Comparison of ENCODE assay signal across 9 cellular contexts in the genomic region with DNA sequence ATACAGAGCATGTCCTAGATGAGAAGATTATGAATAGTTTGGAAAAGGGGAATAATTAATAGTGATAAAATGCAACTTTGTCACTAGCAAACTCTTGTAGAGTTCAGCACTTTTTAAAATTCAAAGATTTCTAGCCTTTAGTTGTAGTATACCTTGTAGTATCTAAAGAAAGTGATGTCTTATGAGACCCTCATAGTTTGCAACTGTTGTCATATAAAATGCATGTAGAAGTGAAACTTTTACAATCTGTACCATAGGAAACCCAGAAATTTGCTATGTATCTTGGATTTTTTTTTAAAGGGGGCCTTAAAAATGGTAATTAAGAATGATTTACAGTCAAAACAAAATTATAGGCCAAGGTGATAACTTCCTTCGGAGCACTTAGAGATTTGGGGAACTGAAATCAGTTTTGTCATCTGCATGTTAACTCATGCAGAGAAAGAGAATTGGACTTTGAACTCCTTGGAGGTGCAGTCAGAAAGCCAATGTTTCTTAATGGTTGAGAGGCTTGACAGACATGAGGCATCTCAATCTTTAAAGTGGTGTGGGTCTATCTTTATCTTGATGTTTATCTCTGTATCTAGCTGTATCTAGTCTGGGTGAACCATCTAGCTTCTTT. TPM values are rescaled to one million over a fixed set of nuclear protein-coding genes. Genes with fewer than 3 reads are reported as not detected.
DNase-seq lines count a peak whose midpoint lies in the region; ATAC-seq and FAIRE-seq lines count a peak whose summit lies in the region.
"Had no signal": no experiment of that assay in that cellular context is flagged by ENCODE, and none has a peak within 500 bp of the region (broad histone marks: within the 10 kb centered on the region; RNA-seq: fewer than 3 reads in every experiment).

No MANE protein-coding gene starts in this region.

- peak overlapping the region in 2 of 10 donors; percentile 5 to 62 for H3K4me3 Mint-ChIP-seq in naive thymus-derived CD4-positive, alpha-beta T cell

- POLR2A ChIA-PET in naive thymus-derived CD4-positive, alpha-beta T cell (lab: Charles Lee): no interaction called here

- H3K4me3 ChIP-seq in naive thymus-derived CD4-positive, alpha-beta T cell (ENCODE audit: low read length): no peak overlapping the region
- no peak overlapping the region for H3K4me3 ChIP-seq in HAP-1
- H3K4me3 ChIP-seq: K562 had no signal

- DNase-seq in RCC 7860 (ENCODE audit: low spot score) (peak; percentile 46), HAP-1 (ENCODE audit: low spot score in 2 of 2) (no peak), mucosa of gallbladder (ENCODE audit: low spot score) (no peak), HuH-7.5 (ENCODE audit: low spot score) (no peak)
- no peak for DNase-seq in naive thymus-derived CD4-positive, alpha-beta T cell
- DNase-seq in activated CD8-positive, alpha-beta memory T cell treated with anti-CD3 and anti-CD28 coated beads, Interleukin-2, amount 50 U/mL, for 4 hours: no peak

- H3K4me1 Mint-ChIP-seq in naive thymus-derived CD4-positive, alpha-beta T cell: peaks cover 0 to 13% (median 9%) of the 10 kb centered on the region in 7 donors

- peaks cover 0 to 30% (median 5%) of the 10 kb centered on the region in 11 donors for H3K9me3 Mint-ChIP-seq in naive thymus-derived CD4-positive, alpha-beta T cell

- intact Hi-C loops in naive thymus-derived CD4-positive, alpha-beta T cell (cut with micrococcal nuclease): loop anchor here in 1 of 2 donors (2.0 kb wide), 1 partner anchor 73 kb away; no protein-coding TSS in a partner anchor

- CTCF ChIA-PET in naive thymus-derived CD4-positive, alpha-beta T cell (lab: Charles Lee): no interaction called here

- in situ Hi-C loops in HAP-1 (cut with MboI; ENCODE audit: low sequenced_read_pairs): no loop called here

- peaks cover 54 to 62% (median 55%) of the 10 kb centered on the region in 5 donors for H3K27me3 Mint-ChIP-seq in naive thymus-derived CD4-positive, alpha-beta T cell

- H3K27me3 ChIP-seq in naive thymus-derived CD4-positive, alpha-beta T cell (ENCODE audit: control insufficient read depth in 2 of 2, insufficient read depth in 2 of 2, low read length in 2 of 2): peaks cover 0 to 4% of the 10 kb centered on the region in 2 donors
- H3K27me3 ChIP-seq in HAP-1 (ENCODE audit: low read depth): no peaks in the 10 kb centered on the region

- H3K36me3 Mint-ChIP-seq in naive thymus-derived CD4-positive, alpha-beta T cell: peaks cover 0 to 3% (median 0%) of the 10 kb centered on the region in 5 donors

- ATAC-seq in GM18858 (IDR thresholded peaks at IDR 0.05; ENCODE audit: unreplicated experiment): peak; percentile 71
- ATAC-seq in HG02763 (IDR thresholded peaks at IDR 0.05; ENCODE audit: unreplicated experiment): peak; percentile 44
- ATAC-seq in naive thymus-derived CD4-positive, alpha-beta T cell: peak; percentile 31

- no peaks in the 10 kb centered on the region for H3K36me3 ChIP-seq in naive thymus-derived CD4-positive, alpha-beta T cell (ENCODE audit: control insufficient read depth in 2 of 3, insufficient read depth in 3 of 3, low read length in 3 of 3)
- H3K36me3 ChIP-seq in HAP-1 (replicated peaks): no peaks in the 10 kb centered on the region

- no peaks in the 10 kb centered on the region for H3K4me1 ChIP-seq in naive thymus-derived CD4-positive, alpha-beta T cell (ENCODE audit: control insufficient read depth in 2 of 2, insufficient read depth in 2 of 2, low read length in 2 of 2)
- peaks cover 16% of the 10 kb centered on the region for H3K4me1 ChIP-seq in HAP-1

- H3K27ac Mint-ChIP-seq in naive thymus-derived CD4-positive, alpha-beta T cell: no peak overlapping the region

- no peak overlapping the region for H3K27ac ChIP-seq in naive thymus-derived CD4-positive, alpha-beta T cell (ENCODE audit: low read depth, low read length)

- H3K9me3 ChIP-seq in naive thymus-derived CD4-positive, alpha-beta T cell (ENCODE audit: control insufficient read depth in 2 of 3, low read length in 3 of 3): no peaks in the 10 kb centered on the region
- H3K9me3 ChIP-seq in HAP-1: no peaks in the 10 kb centered on the region

- FAIRE-seq in RCC 7860 (lab: Jason Lieb, UNC): no peak

RNA-seq across cellular contexts. Expression of gene LRRK2, which starts 1.3 kb away (rescaled TPM):
- total RNA-seq in naive thymus-derived CD4-positive, alpha-beta T cell: 10 to 100 TPM in 1 of 5 experiments, 1 to 10 TPM in 1, under 1 TPM in 2, not detected in 1; 0.16 to 32.2 (median 2.1) TPM
- not detected for polyA plus RNA-seq in naive thymus-derived CD4-positive, alpha-beta T cell
- 28.7 TPM for total RNA-seq in mucosa of gallbladder
